14 cellular contexts compared by ENCODE assay signal in genomic region chr3:150421799-150422548, GRCh38. TPM values are rescaled to one million over a fixed set of nuclear protein-coding genes. Genes with fewer than 3 reads are reported as not detected.
DNase-seq lines count a peak whose midpoint lies in the region; ATAC-seq and TF ChIP-seq lines count a peak whose summit lies in the region.
"Had no signal": no experiment of that assay in that cellular context is flagged by ENCODE, and none has a peak within 500 bp of the region (broad histone marks: within the 10 kb centered on the region; RNA-seq: fewer than 3 reads in every experiment).

No MANE protein-coding gene starts in this region.

- H3K4me3 ChIP-seq in fibroblast of the aortic adventitia (ENCODE audit: low read depth, low read length): no peak overlapping the region
- H3K4me3 ChIP-seq: lung had no signal

- no peak overlapping the region for H3K4me3 Mint-ChIP-seq in activated T-cell treated with anti-CD3 and anti-CD28 coated beads, Interleukin-2, amount 50 U/mL, for 24 hours
- no peak overlapping the region for H3K4me3 Mint-ChIP-seq in activated T-cell treated with anti-CD3 and anti-CD28 coated beads, Interleukin-2, amount 50 U/mL, for 4 hours
- peak overlapping the region; percentile 37 for H3K4me3 Mint-ChIP-seq in type B pancreatic cell

- no peak for DNase-seq in activated T-cell treated with anti-CD3 and anti-CD28 coated beads, Interleukin-2, amount 50 U/mL, for 24 hours
- DNase-seq in activated T-cell treated with anti-CD3 and anti-CD28 coated beads, Interleukin-2, amount 50 U/mL, for 4 hours: no peak
- DNase-seq in fibroblast of the aortic adventitia (ENCODE audit: low read depth) (peak; percentile 74), type B pancreatic cell (ENCODE audit: extremely low spot score, unreplicated experiment) (no peak), posterior cingulate gyrus (no peak), NK-92 (lab: John Stamatoyannopoulos, UW; ENCODE audit: unreplicated experiment) (no peak), retina (no peak)
- DNase-seq: NCI-H1048; NCI-H2227 treated with DMSO at 0.1 percent for 48 hours; nucleus accumbens; stimulated activated CD4-positive, alpha-beta T cell treated with anti-CD3 and anti-CD28 coated beads, Interleukin-12 subunit alpha, Interleukin-12 subunit beta, amount 100 ng/mL, for 4 hours; substantia nigra had no signal

- peaks cover 58% of the 10 kb centered on the region for H3K36me3 Mint-ChIP-seq in activated T-cell treated with anti-CD3 and anti-CD28 coated beads, Interleukin-2, amount 50 U/mL, for 24 hours (ENCODE audit: low read depth)
- peaks cover 19% of the 10 kb centered on the region for H3K36me3 Mint-ChIP-seq in activated T-cell treated with anti-CD3 and anti-CD28 coated beads, Interleukin-2, amount 50 U/mL, for 4 hours (ENCODE audit: insufficient read depth)
- peaks cover 43% of the 10 kb centered on the region for H3K36me3 Mint-ChIP-seq in type B pancreatic cell

- TF ChIP-seq CTCF in fibroblast of the aortic adventitia (IDR thresholded peaks at IDR 0.05; ENCODE audit: insufficient read depth, low read length) (no peak), type B pancreatic cell (conservative IDR thresholded peaks at IDR 0.05) (no peak)

- peak overlapping the region; percentile 6 for H3K27ac Mint-ChIP-seq in activated T-cell treated with anti-CD3 and anti-CD28 coated beads, Interleukin-2, amount 50 U/mL, for 24 hours
- peak overlapping the region; percentile 21 for H3K27ac Mint-ChIP-seq in type B pancreatic cell

- intact Hi-C loops in posterior cingulate gyrus (cut with DNase I): no loop called here

- H3K27me3 Mint-ChIP-seq in activated T-cell treated with anti-CD3 and anti-CD28 coated beads, Interleukin-2, amount 50 U/mL, for 24 hours: no peaks in the 10 kb centered on the region
- no peaks in the 10 kb centered on the region for H3K27me3 Mint-ChIP-seq in activated T-cell treated with anti-CD3 and anti-CD28 coated beads, Interleukin-2, amount 50 U/mL, for 4 hours (ENCODE audit: low read depth)
- no peaks in the 10 kb centered on the region for H3K27me3 Mint-ChIP-seq in type B pancreatic cell

- H3K9me3 Mint-ChIP-seq in activated T-cell treated with anti-CD3 and anti-CD28 coated beads, Interleukin-2, amount 50 U/mL, for 24 hours: no peaks in the 10 kb centered on the region
- H3K9me3 Mint-ChIP-seq in activated T-cell treated with anti-CD3 and anti-CD28 coated beads, Interleukin-2, amount 50 U/mL, for 4 hours: no peaks in the 10 kb centered on the region
- no peaks in the 10 kb centered on the region for H3K9me3 Mint-ChIP-seq in type B pancreatic cell

- H3K4me1 Mint-ChIP-seq in activated T-cell treated with anti-CD3 and anti-CD28 coated beads, Interleukin-2, amount 50 U/mL, for 24 hours (ENCODE audit: low read depth): peaks cover 61% of the 10 kb centered on the region
- H3K4me1 Mint-ChIP-seq in activated T-cell treated with anti-CD3 and anti-CD28 coated beads, Interleukin-2, amount 50 U/mL, for 4 hours (ENCODE audit: low read depth): peaks cover 49% of the 10 kb centered on the region
- H3K4me1 Mint-ChIP-seq in type B pancreatic cell (ENCODE audit: unreplicated experiment): peaks cover 53% of the 10 kb centered on the region

- no peak for ATAC-seq in activated T-cell treated with anti-CD3 and anti-CD28 coated beads, Interleukin-2, amount 50 U/mL, for 4 hours
- peak; percentile 75 for ATAC-seq in SK-N-SH treated with all-trans-retinoic acid at 6 μM for 48 hours

TF ChIP-seq in SK-N-SH treated with all-trans-retinoic acid at 6 μM for 48 hours, 23 proteins besides CTCF, POLR2A, EP300 and RAD21:
- no peak for TF ChIP-seq ZNF565 (CRISPR knock-in tag; conservative IDR thresholded peaks at IDR 0.05; ENCODE audit: low read depth)
- 0 out of 2 replicates have a peak, but pooled peaks have one; percentile 44 for TF ChIP-seq PATZ1 (CRISPR knock-in tag; IDR thresholded peaks at IDR 0.05; ENCODE audit: borderline replicate concordance)
- 0 out of 2 replicates have a peak, but pooled peaks have one; percentile 66 for TF ChIP-seq GLIS3 (CRISPR knock-in tag; IDR thresholded peaks at IDR 0.05)
- 0 out of 2 replicates have a peak, but pooled peaks have one; percentile 11 for TF ChIP-seq CREB5 (CRISPR knock-in tag; IDR thresholded peaks at IDR 0.05; ENCODE audit: low read depth)
- TF ChIP-seq ISL1 (CRISPR knock-in tag; IDR thresholded peaks at IDR 0.05): peak; percentile 97
- TF ChIP-seq ZFP3 (CRISPR knock-in tag; IDR thresholded peaks at IDR 0.05): 0 out of 2 replicates have a peak, but pooled peaks have one; percentile 34
- no peak for TF ChIP-seq TCF4 (CRISPR knock-in tag; IDR thresholded peaks at IDR 0.05; ENCODE audit: borderline replicate concordance)
- 0 out of 2 replicates have a peak, but pooled peaks have one; percentile 68 for TF ChIP-seq POU6F1 (CRISPR knock-in tag; IDR thresholded peaks at IDR 0.05; ENCODE audit: borderline replicate concordance, low read depth)

RNA-seq across cellular contexts. Expression of gene TSC22D2, which starts 13.9 kb away (rescaled TPM):
- 10 to 100 TPM; 19.5 to 20.9 (median 20.6) TPM for total RNA-seq in activated T-cell treated with anti-CD3 and anti-CD28 coated beads, Interleukin-2, amount 50 U/mL, for 4 hours
- total RNA-seq in fibroblast of the aortic adventitia (ENCODE audit: low replicate concordance) (10.3 and 15.4 TPM in 2 replicates), type B pancreatic cell (ENCODE audit: low replicate concordance) (64.4 and 106 TPM in 2 replicates)
